ENCODE assay signal across 1 cellular context in genomic region chr7:67343566-67343965, GRCh38.
TF ChIP-seq lines count a peak whose summit lies in the region.

No MANE protein-coding gene starts in this region.

TF ChIP-seq in HepG2, 621 proteins besides CTCF, POLR2A, EP300 and RAD21:
- no peak for TF ChIP-seq ZNF503 (CRISPR knock-in tag; IDR thresholded peaks at IDR 0.05)
- TF ChIP-seq HCFC1 (IDR thresholded peaks at IDR 0.05; ENCODE audit: low read depth, low read length) = no peak
- no peak for TF ChIP-seq NCOR1 (IDR thresholded peaks at IDR 0.05; ENCODE audit: borderline replicate concordance, low read length)
- TF ChIP-seq ZNF143 (CRISPR knock-in tag; IDR thresholded peaks at IDR 0.05) = no peak
- no peak for TF ChIP-seq MTERF4 (CRISPR knock-in tag; IDR thresholded peaks at IDR 0.05)
- no peak for TF ChIP-seq UBTF (CRISPR knock-in tag; IDR thresholded peaks at IDR 0.05)
- no peak for TF ChIP-seq ZNF512 (CRISPR knock-in tag; IDR thresholded peaks at IDR 0.05)
- TF ChIP-seq SMARCC2 (IDR thresholded peaks at IDR 0.05) = no peak
- no peak for TF ChIP-seq STAG1 (CRISPR knock-in tag; IDR thresholded peaks at IDR 0.05)
- no peak for TF ChIP-seq CREBL2 (CRISPR knock-in tag; IDR thresholded peaks at IDR 0.05; ENCODE audit: borderline replicate concordance)
- TF ChIP-seq NCOA5 (CRISPR knock-in tag; IDR thresholded peaks at IDR 0.05) = no peak
